ENCODE assay signal across 19 cellular contexts in genomic region chr10:59064116-59064707, GRCh38.
DNase-seq lines count a peak whose midpoint lies in the region; ATAC-seq, FAIRE-seq and TF ChIP-seq lines count a peak whose summit lies in the region.
"Had no signal": no experiment of that assay in that cellular context is flagged by ENCODE, and none has a peak within 500 bp of the region (broad histone marks: within the 10 kb centered on the region; RNA-seq: fewer than 3 reads in every experiment).

No MANE protein-coding gene starts in this region.

- TF ChIP-seq CTCF in GM12878 (IDR thresholded peaks at IDR 0.05 in 2 of 3, conservative IDR thresholded peaks at IDR 0.05 in 1 of 3; ENCODE audit: control insufficient read depth in 2 of 3, extremely low read depth in 1 of 3, insufficient read depth in 1 of 3, low read depth in 3 of 3, low read length in 3 of 3): no peak
- TF ChIP-seq CTCF in neural cell (IDR thresholded peaks at IDR 0.05; ENCODE audit: poor library complexity, severe bottlenecking): no peak
- TF ChIP-seq CTCF in type B pancreatic cell (conservative IDR thresholded peaks at IDR 0.05): no peak

- H3K27ac ChIP-seq in GM12878 (ENCODE audit: control insufficient read depth, insufficient read depth) (no peak overlapping the region), layer of hippocampus (ENCODE audit: low read depth, low read length) (peak overlapping the region; percentile 23), neural cell (ENCODE audit: low read length) (peak overlapping the region; percentile 71)
- H3K27ac ChIP-seq: BLaER1 had no signal

- H3K4me3 ChIP-seq in GM12878: no peak overlapping the region
- no peak overlapping the region for H3K4me3 ChIP-seq in neural cell (ENCODE audit: low read length)
- H3K4me3 ChIP-seq: BLaER1 had no signal

- no peaks in the 10 kb centered on the region for H3K9me2 ChIP-seq in neural cell (ENCODE audit: insufficient read depth, low read length)

- peaks cover 4% of the 10 kb centered on the region for H3F3A ChIP-seq in neural cell (ENCODE audit: insufficient read depth, low read length, poor library complexity, severe bottlenecking)

- H3K9ac ChIP-seq in GM12878 (ENCODE audit: control insufficient read depth, insufficient read depth, low read length): no peak overlapping the region
- no peak overlapping the region for H3K9ac ChIP-seq in neural cell (ENCODE audit: low read length)
- H3K9ac ChIP-seq: BLaER1 had no signal

- H3K4me1 Mint-ChIP-seq in type B pancreatic cell (ENCODE audit: unreplicated experiment): peaks cover 34% of the 10 kb centered on the region
- H3K4me1 Mint-ChIP-seq: CD4-positive, alpha-beta memory T cell had no signal

- H3K4me1 ChIP-seq in GM12878 (ENCODE audit: control insufficient read depth, insufficient read depth, low read length): peaks cover 7% of the 10 kb centered on the region
- H3K4me1 ChIP-seq: BLaER1 had no signal

- H3K9me3 Mint-ChIP-seq in type B pancreatic cell: peaks cover 13% of the 10 kb centered on the region

- H2AFZ ChIP-seq in GM12878 (ENCODE audit: control insufficient read depth, low read depth, low read length) (no peak overlapping the region), neural cell (ENCODE audit: low read depth, low read length) (no peak overlapping the region)

- H3K27ac Mint-ChIP-seq in type B pancreatic cell: peak overlapping the region; percentile 90
- H3K27ac Mint-ChIP-seq: CD4-positive, alpha-beta memory T cell had no signal

- TF ChIP-seq RAD21 in GM12878 (IDR thresholded peaks at IDR 0.05; ENCODE audit: insufficient read depth, low read depth, low read length) (no peak), neural cell (conservative IDR thresholded peaks at IDR 0.05) (no peak)

- RAD21 ChIA-PET in GM12878 (lab: Charles Lee; ENCODE audit: unreplicated experiment): interaction anchor here (0.9 to 2.6 kb wide), 17 partner anchors 10 to 167 kb away, joined by 3 to 21 read pairs (median 5); no protein-coding TSS in a partner anchor

- H3K4me2 ChIP-seq in GM12878 (ENCODE audit: control insufficient read depth, insufficient read depth): no peak overlapping the region
- H3K4me2 ChIP-seq in neural cell (ENCODE audit: low read length): no peak overlapping the region
- H3K4me2 ChIP-seq: BLaER1 had no signal

- no peaks in the 10 kb centered on the region for H3K27me3 Mint-ChIP-seq in type B pancreatic cell

- intact Hi-C loops in GM12878 (cut with micrococcal nuclease; ENCODE audit: unreplicated experiment): no loop called here

- no TSS peak for BruUV-seq in GM12878 (replicated peaks; lab: Mats Ljungman, UMichigan)

- ATAC-seq in GM12878 (no peak; the same call in 2 of the 3 replicates), HG03354 (IDR thresholded peaks at IDR 0.05; ENCODE audit: poor library complexity, severe bottlenecking, unreplicated experiment) (no peak), HG03457 (IDR thresholded peaks at IDR 0.05; ENCODE audit: unreplicated experiment) (no peak)
- ATAC-seq: SK-N-SH treated with all-trans-retinoic acid at 6 μM for 48 hours had no signal

- 3% methylated on average over 2 of the region's 2 CpGs for WGBS in GM12878 (ENCODE audit: insufficient coverage, insufficient replicate concordance, low lambda C conversion rate, missing lambda C conversion rate)

- FAIRE-seq in GM12878 (lab: Jason Lieb, UNC): no peak
- FAIRE-seq: GM12891 had no signal

- H3K36me3 Mint-ChIP-seq in type B pancreatic cell: peaks cover 8% of the 10 kb centered on the region
- H3K36me3 Mint-ChIP-seq: CD4-positive, alpha-beta memory T cell had no signal

- TF ChIP-seq POLR2A in GM12878 (IDR thresholded peaks at IDR 0.05; ENCODE audit: low read depth, low read length): no peak

- DNase-seq in GM12878 (ENCODE audit: low read depth, low spot score) (no peak), type B pancreatic cell (ENCODE audit: extremely low spot score, unreplicated experiment) (no peak), UCSD-AML1 (lab: John Stamatoyannopoulos, UW; ENCODE audit: unreplicated experiment) (no peak)
- DNase-seq: CD4-positive, alpha-beta memory T cell; DND-41; GOT3; HCEC 1CT; Karpas-422; NCI-H1417; NCI-H1694 treated with DMSO at 0.1 percent for 48 hours; NCI-H2081 treated with DMSO at 0.1 percent for 48 hours; NCI-H510A had no signal

- TF ChIP-seq EP300 in GM12878 (IDR thresholded peaks at IDR 0.05; ENCODE audit: borderline replicate concordance in 1 of 2, control insufficient read depth in 1 of 2, low read depth in 2 of 2, low read length in 2 of 2): no peak
- no peak for TF ChIP-seq EP300 in neural cell (conservative IDR thresholded peaks at IDR 0.05; ENCODE audit: poor library complexity, severe bottlenecking)

- in situ Hi-C loops in GM12878 (cut with MboI): no loop called here

- CTCF ChIA-PET in GM12878 (lab: Yijun Ruan, JAX): interaction anchor here (1.3 to 1.4 kb wide), 3 partner anchors 17 to 45 kb away, joined by 3 to 4 read pairs (median 3); no protein-coding TSS in a partner anchor

- H4K20me1 ChIP-seq in GM12878 (ENCODE audit: control insufficient read depth, insufficient read depth) (no peaks in the 10 kb centered on the region), neural cell (ENCODE audit: insufficient read depth) (no peaks in the 10 kb centered on the region)
- H4K20me1 ChIP-seq: BLaER1 had no signal

- POLR2A ChIA-PET in GM12878 (lab: Charles Lee): interaction anchor here (0.5 to 2.5 kb wide), 11 partner anchors 16 to 771 kb away, joined by 3 to 13 read pairs (median 3); no protein-coding TSS in a partner anchor

- peak overlapping the region; percentile 48 for H3K4me3 Mint-ChIP-seq in type B pancreatic cell
- H3K4me3 Mint-ChIP-seq: CD4-positive, alpha-beta memory T cell had no signal

- peaks cover 1% of the 10 kb centered on the region; the same call in 1 of the 3 replicates for H3K9me3 ChIP-seq in GM12878 (replicated peaks; ENCODE audit: control insufficient read depth, insufficient read depth, low read length)
- no peaks in the 10 kb centered on the region for H3K9me3 ChIP-seq in neural cell (ENCODE audit: low read length)
- H3K9me3 ChIP-seq: BLaER1 had no signal

- H3K27me3 ChIP-seq in GM12878 (replicated peaks in 1 of 2; ENCODE audit: control insufficient read depth in 2 of 2, insufficient read depth in 2 of 2, low read length in 1 of 2) (no peaks in the 10 kb centered on the region), layer of hippocampus (ENCODE audit: control insufficient read depth, insufficient read depth, low read length) (no peaks in the 10 kb centered on the region), neural cell (ENCODE audit: insufficient read depth, low read depth, low read length) (no peaks in the 10 kb centered on the region)
- H3K27me3 ChIP-seq: BLaER1 had no signal

- SMC1A ChIA-PET in GM12878 (lab: Charles Lee; ENCODE audit: uncharacterized antibody, unreplicated experiment): interaction anchor here (0.7 to 8.1 kb wide), 21 partner anchors 8 to 113 kb away, joined by 3 to 106 read pairs (median 4); no protein-coding TSS in a partner anchor

- no peaks in the 10 kb centered on the region for H3K36me3 ChIP-seq in GM12878 (ENCODE audit: control insufficient read depth in 2 of 2, insufficient read depth in 2 of 2, low read length in 1 of 2)
- no peaks in the 10 kb centered on the region for H3K36me3 ChIP-seq in neural cell (ENCODE audit: insufficient read depth, low read length)
- H3K36me3 ChIP-seq: BLaER1 had no signal

- H3K79me2 ChIP-seq in GM12878 (ENCODE audit: control insufficient read depth, insufficient read depth, low read length) (no peaks in the 10 kb centered on the region), neural cell (replicated peaks; ENCODE audit: insufficient read depth, low read length) (no peaks in the 10 kb centered on the region)

TF ChIP-seq in GM12878, 131 proteins besides CTCF, POLR2A, EP300 and RAD21 (continues in another document):
- TF ChIP-seq BHLHE40 (IDR thresholded peaks at IDR 0.05; ENCODE audit: borderline replicate concordance in 1 of 2, low read depth in 2 of 2, low read length in 1 of 2): 0 out of 4 replicates have a peak, but pooled peaks of 1 of the 2 experiments have one; percentile 5
- TF ChIP-seq ZNF207 (IDR thresholded peaks at IDR 0.05; ENCODE audit: borderline replicate concordance): no peak
- TF ChIP-seq CREM (IDR thresholded peaks at IDR 0.05; ENCODE audit: low read depth): no peak
- no peak for TF ChIP-seq NKRF (conservative IDR thresholded peaks at IDR 0.05)

TF ChIP-seq in neural cell, 6 proteins besides CTCF, POLR2A, EP300 and RAD21:
- TF ChIP-seq TAF1 (IDR thresholded peaks at IDR 0.05; ENCODE audit: low read depth) (no peak), MXI1 (conservative IDR thresholded peaks at IDR 0.05; ENCODE audit: poor library complexity, severe bottlenecking) (no peak), POLR2AphosphoS5 (IDR thresholded peaks at IDR 0.05) (no peak), SMC3 (conservative IDR thresholded peaks at IDR 0.05; ENCODE audit: poor library complexity) (no peak), EZH2 (IDR thresholded peaks at IDR 0.05; ENCODE audit: borderline replicate concordance, insufficient read depth, low read length, poor library complexity, severe bottlenecking) (no peak)
- TF ChIP-seq, protein P1, sequence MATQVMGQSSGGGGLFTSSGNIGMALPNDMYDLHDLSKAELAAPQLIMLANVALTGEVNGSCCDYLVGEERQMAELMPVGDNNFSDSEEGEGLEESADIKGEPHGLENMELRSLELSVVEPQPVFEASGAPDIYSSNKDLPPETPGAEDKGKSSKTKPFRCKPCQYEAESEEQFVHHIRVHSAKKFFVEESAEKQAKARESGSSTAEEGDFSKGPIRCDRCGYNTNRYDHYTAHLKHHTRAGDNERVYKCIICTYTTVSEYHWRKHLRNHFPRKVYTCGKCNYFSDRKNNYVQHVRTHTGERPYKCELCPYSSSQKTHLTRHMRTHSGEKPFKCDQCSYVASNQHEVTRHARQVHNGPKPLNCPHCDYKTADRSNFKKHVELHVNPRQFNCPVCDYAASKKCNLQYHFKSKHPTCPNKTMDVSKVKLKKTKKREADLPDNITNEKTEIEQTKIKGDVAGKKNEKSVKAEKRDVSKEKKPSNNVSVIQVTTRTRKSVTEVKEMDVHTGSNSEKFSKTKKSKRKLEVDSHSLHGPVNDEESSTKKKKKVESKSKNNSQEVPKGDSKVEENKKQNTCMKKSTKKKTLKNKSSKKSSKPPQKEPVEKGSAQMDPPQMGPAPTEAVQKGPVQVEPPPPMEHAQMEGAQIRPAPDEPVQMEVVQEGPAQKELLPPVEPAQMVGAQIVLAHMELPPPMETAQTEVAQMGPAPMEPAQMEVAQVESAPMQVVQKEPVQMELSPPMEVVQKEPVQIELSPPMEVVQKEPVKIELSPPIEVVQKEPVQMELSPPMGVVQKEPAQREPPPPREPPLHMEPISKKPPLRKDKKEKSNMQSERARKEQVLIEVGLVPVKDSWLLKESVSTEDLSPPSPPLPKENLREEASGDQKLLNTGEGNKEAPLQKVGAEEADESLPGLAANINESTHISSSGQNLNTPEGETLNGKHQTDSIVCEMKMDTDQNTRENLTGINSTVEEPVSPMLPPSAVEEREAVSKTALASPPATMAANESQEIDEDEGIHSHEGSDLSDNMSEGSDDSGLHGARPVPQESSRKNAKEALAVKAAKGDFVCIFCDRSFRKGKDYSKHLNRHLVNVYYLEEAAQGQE (IDR thresholded peaks at IDR 0.05; ENCODE audit: borderline replicate concordance): no peak
